Comparison of ENCODE assay signal across 16 cellular contexts in the genomic region with DNA sequence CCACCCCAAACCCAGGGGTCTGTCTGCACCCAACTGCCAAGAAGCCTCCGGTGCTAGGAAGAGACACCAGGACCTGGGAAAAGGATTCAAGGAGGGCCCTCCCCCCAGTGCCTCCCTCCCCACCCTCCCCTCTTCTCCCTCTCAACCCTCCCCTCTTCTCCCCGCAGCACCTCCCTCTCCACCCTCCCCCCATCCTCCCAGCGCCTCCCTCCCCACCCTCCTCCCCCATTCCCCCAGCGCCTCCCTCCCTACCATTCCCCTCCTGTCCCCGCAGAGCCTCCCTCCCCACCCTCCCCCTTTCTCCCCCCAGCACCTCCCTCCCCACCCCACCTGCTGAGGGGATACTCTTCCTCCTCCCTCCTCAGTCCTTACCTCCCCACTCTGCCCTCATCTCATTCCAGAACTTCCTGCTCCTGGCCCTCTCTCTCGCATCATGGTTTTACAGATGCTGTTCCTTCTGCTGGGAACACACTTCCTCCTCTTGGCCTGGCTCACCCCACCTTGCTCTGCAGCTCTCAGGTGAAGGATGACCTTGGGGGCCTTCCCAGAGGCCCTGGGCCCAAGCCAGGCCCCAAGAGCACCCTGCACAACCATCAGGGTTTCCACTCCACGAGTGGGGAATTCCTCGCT. TPM values are rescaled to one million over a fixed set of nuclear protein-coding genes. Genes with fewer than 3 reads are reported as not detected.
DNase-seq lines count a peak whose midpoint lies in the region; TF ChIP-seq lines count a peak whose summit lies in the region.
"Had no signal": no experiment of that assay in that cellular context is flagged by ENCODE, and none has a peak within 500 bp of the region (broad histone marks: within the 10 kb centered on the region; RNA-seq: fewer than 3 reads in every experiment).

No MANE protein-coding gene starts in this region.

- H3K27me3 Mint-ChIP-seq in type B pancreatic cell = no peaks in the 10 kb centered on the region
- H3K27me3 Mint-ChIP-seq: activated CD4-positive, alpha-beta memory T cell treated with anti-CD3 and anti-CD28 coated beads, Interleukin-2, amount 10 ng/mL, durations not matched to agents 7 days and 5 days; natural killer cell treated with Interleukin-12 subunit alpha and Interleukin-12 subunit beta and Interleukin-15 and Interleukin-18, amount 100 ng/mL, for 72 hours had no signal

- no peaks in the 10 kb centered on the region for H3K27me3 ChIP-seq in HAP-1 (ENCODE audit: low read depth)
- H3K27me3 ChIP-seq: right atrium auricular region had no signal

- DNase-seq in NCI-H345 (lab: John Stamatoyannopoulos, UW) = peak; percentile 48
- DNase-seq in NCI-H345 treated with DMSO at 0.1 percent for 48 hours (lab: John Stamatoyannopoulos, UW; ENCODE audit: unreplicated experiment) = no peak
- peak; percentile 87 for DNase-seq in NCI-H2196 treated with DMSO at 0.1 percent for 48 hours (lab: John Stamatoyannopoulos, UW; ENCODE audit: unreplicated experiment)
- DNase-seq in left kidney (ENCODE audit: low read depth, low spot score) = peak; percentile 55
- DNase-seq in type B pancreatic cell (ENCODE audit: extremely low spot score, unreplicated experiment) = no peak
- DNase-seq in HAP-1 (ENCODE audit: low spot score in 2 of 2) = no peak
- DNase-seq in anterior cingulate cortex (lab: John Stamatoyannopoulos, UW) = no peak
- no peak for DNase-seq in OCI-M1 (lab: John Stamatoyannopoulos, UW)
- DNase-seq: ACHN; activated CD4-positive, alpha-beta memory T cell treated with anti-CD3 and anti-CD28 coated beads, Interleukin-2, amount 10 ng/mL, durations not matched to agents 7 days and 5 days; amniotic stem cell; erythroblast; NK-92 treated with Interleukin-12 subunit alpha and Interleukin-12 subunit beta, amount 100 ng/mL, for 24 hours; SK-N-SH had no signal

- peaks cover 5% of the 10 kb centered on the region; the same call in 1 of the 2 replicates for H3K4me1 ChIP-seq in HAP-1

- no peak overlapping the region for H3K4me3 ChIP-seq in HAP-1
- H3K4me3 ChIP-seq: right atrium auricular region had no signal

- H3K9me3 Mint-ChIP-seq in type B pancreatic cell = no peaks in the 10 kb centered on the region
- H3K9me3 Mint-ChIP-seq: activated CD4-positive, alpha-beta memory T cell treated with anti-CD3 and anti-CD28 coated beads, Interleukin-2, amount 10 ng/mL, durations not matched to agents 7 days and 5 days; natural killer cell treated with Interleukin-12 subunit alpha and Interleukin-12 subunit beta and Interleukin-15 and Interleukin-18, amount 100 ng/mL, for 72 hours had no signal

- H3K9me3 ChIP-seq in HAP-1 = no peaks in the 10 kb centered on the region
- H3K9me3 ChIP-seq: right atrium auricular region, SK-N-SH had no signal

- H3K27ac Mint-ChIP-seq in type B pancreatic cell = peak overlapping the region; percentile 70
- H3K27ac Mint-ChIP-seq: activated CD4-positive, alpha-beta memory T cell treated with anti-CD3 and anti-CD28 coated beads, Interleukin-2, amount 10 ng/mL, durations not matched to agents 7 days and 5 days; natural killer cell treated with Interleukin-12 subunit alpha and Interleukin-12 subunit beta and Interleukin-15 and Interleukin-18, amount 100 ng/mL, for 72 hours had no signal

- peaks cover 3% of the 10 kb centered on the region for H3K36me3 Mint-ChIP-seq in type B pancreatic cell
- H3K36me3 Mint-ChIP-seq: natural killer cell treated with Interleukin-12 subunit alpha and Interleukin-12 subunit beta and Interleukin-15 and Interleukin-18, amount 100 ng/mL, for 72 hours had no signal

- H3K4me1 Mint-ChIP-seq in type B pancreatic cell (ENCODE audit: unreplicated experiment) = peaks cover 19% of the 10 kb centered on the region

- no peak for TF ChIP-seq CTCF in type B pancreatic cell (conservative IDR thresholded peaks at IDR 0.05)

- in situ Hi-C loops in HAP-1 (cut with MboI; ENCODE audit: low sequenced_read_pairs) = no loop called here

- no peak overlapping the region for H3K4me3 Mint-ChIP-seq in type B pancreatic cell
- H3K4me3 Mint-ChIP-seq: activated CD4-positive, alpha-beta memory T cell treated with anti-CD3 and anti-CD28 coated beads, Interleukin-2, amount 10 ng/mL, durations not matched to agents 7 days and 5 days; natural killer cell treated with Interleukin-12 subunit alpha and Interleukin-12 subunit beta and Interleukin-15 and Interleukin-18, amount 100 ng/mL, for 72 hours had no signal

- no peaks in the 10 kb centered on the region; the same call in none of the 2 replicates for H3K36me3 ChIP-seq in HAP-1 (replicated peaks)

RNA-seq across cellular contexts. Expression of a gene that starts 4.9 kb away (rescaled TPM):
- total RNA-seq in type B pancreatic cell (ENCODE audit: low replicate concordance) = 18.1 and 37.6 TPM in 2 replicates

RNA-seq across cellular contexts. Expression of a gene that starts 5.0 kb away (rescaled TPM):
- total RNA-seq in type B pancreatic cell (ENCODE audit: low replicate concordance) = 131 and 208 TPM in 2 replicates

RNA-seq across cellular contexts. Expression of a gene that starts 16.1 kb away (rescaled TPM):
- 23.3 and 23.4 TPM in 2 replicates for total RNA-seq in type B pancreatic cell (ENCODE audit: low replicate concordance)

RNA-seq across cellular contexts. Expression of a gene that starts 23.2 kb away (rescaled TPM):
- 3.9 and 4.7 TPM in 2 replicates for total RNA-seq in type B pancreatic cell (ENCODE audit: low replicate concordance)
- total RNA-seq: right atrium auricular region had no signal

RNA-seq across cellular contexts. Expression of a gene that starts 33.2 kb away (rescaled TPM):
- total RNA-seq in type B pancreatic cell (ENCODE audit: low replicate concordance) = 43.9 and 46.1 TPM in 2 replicates

Comparison
In these comparisons a context has a peak if more than half of its experiments do, and no peak if none do; other contexts are left out.
1. DNase-seq: peak in NCI-H345 (single experiment), NCI-H2196 treated with DMSO at 0.1 percent for 48 hours (single experiment) and left kidney (single experiment); none in NCI-H345 treated with DMSO at 0.1 percent for 48 hours (single experiment), type B pancreatic cell (single experiment), HAP-1 (0 of 2), anterior cingulate cortex (0 of 58) and OCI-M1 (single experiment).